In genomic region chr5:78574731-78575161, GRCh38 we compare ENCODE assay signal across 1 cellular context.
TF ChIP-seq lines count a peak whose summit lies in the region.

No MANE protein-coding gene starts in this region.

TF ChIP-seq in GM12878, 131 proteins besides CTCF, POLR2A, EP300 and RAD21 (continued from another document and continues in another):
- TF ChIP-seq REST (IDR thresholded peaks at IDR 0.05; ENCODE audit: low read depth, low read length) (no peak), RFX5 (IDR thresholded peaks at IDR 0.05; ENCODE audit: low read depth, low read length) (no peak), TCF12 (IDR thresholded peaks at IDR 0.05; ENCODE audit: low read depth, low read length) (no peak), RELB (IDR thresholded peaks at IDR 0.05; ENCODE audit: low read depth) (no peak), SUZ12 (IDR thresholded peaks at IDR 0.05; ENCODE audit: unreplicated experiment) (no peak), CREM (IDR thresholded peaks at IDR 0.05; ENCODE audit: low read depth) (peak; percentile 64; the same call in 1 of the 2 replicates), FOS (IDR thresholded peaks at IDR 0.05; ENCODE audit: borderline replicate concordance, extremely low read depth, insufficient read length) (no peak), E2F4 (IDR thresholded peaks at IDR 0.05; ENCODE audit: low read depth, low read length) (no peak), KLF5 (IDR thresholded peaks at IDR 0.05; ENCODE audit: partially characterized antibody) (no peak), PAX8 (IDR thresholded peaks at IDR 0.05) (no peak), MXI1 (IDR thresholded peaks at IDR 0.05; ENCODE audit: low read depth, low read length) (no peak), MTA3 (IDR thresholded peaks at IDR 0.05; ENCODE audit: borderline replicate concordance, low read length) (no peak), KDM1A (IDR thresholded peaks at IDR 0.05; ENCODE audit: borderline replicate concordance) (no peak), BACH1 (IDR thresholded peaks at IDR 0.05; ENCODE audit: borderline replicate concordance) (peak; percentile 53; the same call in 1 of the 2 replicates), TAF1 (IDR thresholded peaks at IDR 0.05; ENCODE audit: borderline replicate concordance, low read depth, low read length) (peak; percentile 25; the same call in 1 of the 2 replicates), SIN3A (IDR thresholded peaks at IDR 0.05; ENCODE audit: low read depth, low read length) (no peak), SIX5 (IDR thresholded peaks at IDR 0.05; ENCODE audit: low read depth, low read length, severe bottlenecking) (no peak), ZZZ3 (IDR thresholded peaks at IDR 0.05; ENCODE audit: control insufficient read depth, insufficient read length, low read depth) (no peak), USF2 (IDR thresholded peaks at IDR 0.05; ENCODE audit: borderline replicate concordance, low read depth, low read length) (no peak), SMAD5 (IDR thresholded peaks at IDR 0.05; ENCODE audit: low read depth) (no peak), EZH2 (IDR thresholded peaks at IDR 0.05; ENCODE audit: borderline replicate concordance, control insufficient read depth, low read depth, low read length) (no peak), BCLAF1 (IDR thresholded peaks at IDR 0.05) (no peak), MTA2 (IDR thresholded peaks at IDR 0.05; ENCODE audit: low read depth) (no peak), TCF3 (IDR thresholded peaks at IDR 0.05; ENCODE audit: borderline replicate concordance, insufficient read depth, low read depth, low read length) (no peak), CHD4 (IDR thresholded peaks at IDR 0.05) (no peak), BRCA1 (IDR thresholded peaks at IDR 0.05; ENCODE audit: low read depth, low read length) (no peak), YBX1 (IDR thresholded peaks at IDR 0.05) (no peak), ELK1 (IDR thresholded peaks at IDR 0.05; ENCODE audit: low read depth, low read length) (no peak), ATF7 (IDR thresholded peaks at IDR 0.05; ENCODE audit: low read depth) (peak; percentile 64), EED (IDR thresholded peaks at IDR 0.05; ENCODE audit: low read depth) (no peak), CREB1 (IDR thresholded peaks at IDR 0.05; ENCODE audit: low read depth) (peak; percentile 83), CBX5 (IDR thresholded peaks at IDR 0.05; ENCODE audit: low read depth) (no peak), CBFB (IDR thresholded peaks at IDR 0.05; ENCODE audit: low read depth) (no peak), IKZF2 (IDR thresholded peaks at IDR 0.05) (peak in 1 of 2 experiments; percentile 37; a peak in 3 of 4 replicates), CEBPZ (IDR thresholded peaks at IDR 0.05; ENCODE audit: low read depth, low read length) (no peak), FOXK2 (IDR thresholded peaks at IDR 0.05) (no peak), MEF2B (IDR thresholded peaks at IDR 0.05; ENCODE audit: partially characterized antibody, poor library complexity, severe bottlenecking) (no peak), IRF3 (IDR thresholded peaks at IDR 0.05) (no peak), SMARCA5 (IDR thresholded peaks at IDR 0.05) (no peak; the same call in 1 of the 2 replicates), RB1 (IDR thresholded peaks at IDR 0.05; ENCODE audit: borderline replicate concordance) (no peak), TBL1XR1 (IDR thresholded peaks at IDR 0.05; ENCODE audit: low read depth, low read length) (no peak), PAX5 (IDR thresholded peaks at IDR 0.05; ENCODE audit: borderline replicate concordance, low read depth, low read length) (no peak), SPI1 (IDR thresholded peaks at IDR 0.05; ENCODE audit: borderline replicate concordance, insufficient read depth, low read depth, low read length) (no peak), ZSCAN29 (IDR thresholded peaks at IDR 0.05) (no peak), POLR2AphosphoS5 (IDR thresholded peaks at IDR 0.05; ENCODE audit: low read length) (no peak), ZBTB4 (CRISPR knock-in tag; IDR thresholded peaks at IDR 0.05) (no peak), STAT3 (IDR thresholded peaks at IDR 0.05; ENCODE audit: low read depth, low read length) (no peak), MYC (IDR thresholded peaks at IDR 0.05; ENCODE audit: insufficient read depth, insufficient read length, insufficient replicate concordance, low read length, severe bottlenecking) (no peak), CEBPB (IDR thresholded peaks at IDR 0.05; ENCODE audit: borderline replicate concordance in 1 of 2, low read depth in 2 of 2, low read length in 2 of 2) (no peak)
